Comparison of ENCODE assay signal across 21 cellular contexts in the genomic region with DNA sequence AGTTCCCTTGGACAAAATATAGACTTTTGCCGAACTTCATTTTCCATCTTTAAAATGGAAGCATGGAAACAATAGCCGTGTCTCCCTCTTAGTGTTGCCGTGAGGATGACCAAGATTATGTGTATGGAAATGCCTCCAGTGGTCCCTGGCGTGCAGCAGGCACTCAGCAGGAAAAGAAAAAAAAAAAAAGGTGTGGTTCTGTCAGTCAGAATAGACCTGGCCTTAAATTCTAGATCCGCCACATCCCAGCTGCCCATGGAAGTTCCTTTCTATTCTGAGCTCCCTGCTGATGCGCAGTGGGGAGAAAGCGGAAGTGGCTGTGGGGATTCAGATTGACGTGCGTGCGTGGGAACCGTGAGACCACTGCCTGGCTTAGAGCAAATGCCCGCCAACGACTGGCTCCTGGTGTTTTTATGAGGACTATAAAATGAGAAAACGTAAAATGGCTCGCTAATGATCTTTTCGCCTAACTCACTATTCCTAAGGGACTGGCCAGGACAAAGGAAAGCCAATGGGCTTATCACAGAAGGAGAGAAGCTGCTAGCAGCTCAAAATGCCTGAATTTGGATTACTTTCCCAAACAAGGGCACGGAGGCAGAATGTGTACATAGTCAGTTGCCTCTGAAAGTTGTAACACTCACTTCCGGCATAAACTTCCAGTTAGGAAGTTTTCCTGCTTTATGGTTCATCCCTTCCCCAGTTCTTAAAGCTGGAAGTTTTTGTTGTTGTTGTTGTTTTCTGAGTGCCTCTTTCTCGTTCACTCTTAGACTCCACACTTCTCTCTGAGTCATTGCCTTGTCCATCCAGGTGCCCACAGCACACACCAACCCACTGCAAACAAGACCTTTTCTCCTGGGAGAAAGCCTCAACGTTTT. TPM values are rescaled to one million over a fixed set of nuclear protein-coding genes. Genes with fewer than 3 reads are reported as not detected.
DNase-seq lines count a peak whose midpoint lies in the region; ATAC-seq and TF ChIP-seq lines count a peak whose summit lies in the region.
"Had no signal": no experiment of that assay in that cellular context is flagged by ENCODE, and none has a peak within 500 bp of the region (broad histone marks: within the 10 kb centered on the region; RNA-seq: fewer than 3 reads in every experiment).

No MANE protein-coding gene starts in this region.

- H3K36me3 Mint-ChIP-seq in naive thymus-derived CD4-positive, alpha-beta T cell, result no peaks in the 10 kb centered on the region
- H3K36me3 Mint-ChIP-seq in Calu3 (ENCODE audit: insufficient read depth, unreplicated experiment), result no peaks in the 10 kb centered on the region

- H3K4me2 ChIP-seq in mesendoderm (ENCODE audit: low read length), result no peak overlapping the region
- H3K4me2 ChIP-seq: A549 had no signal

- no peak overlapping the region for H2BK120ac ChIP-seq in mesendoderm (ENCODE audit: low read depth, low read length)

- no CpG with 5 or more reads among the region's 20 CpGs for WGBS in mesendoderm (ENCODE audit: extremely low coverage, insufficient coverage, low lambda C conversion rate)

- no peak overlapping the region for H2BK5ac ChIP-seq in mesendoderm (ENCODE audit: low read length)

- no peak for ATAC-seq in lower lobe of right lung
- ATAC-seq in naive thymus-derived CD4-positive, alpha-beta T cell, result no peak
- ATAC-seq: A549 had no signal

- H3K9ac ChIP-seq in mesendoderm (ENCODE audit: low read length), result no peak overlapping the region

- intact Hi-C loops in lower lobe of right lung (cut with DNase I), result no loop called here
- intact Hi-C loops in naive thymus-derived CD4-positive, alpha-beta T cell (cut with micrococcal nuclease), result no loop called here
- intact Hi-C loops in Calu3 (cut with micrococcal nuclease; ENCODE audit: unreplicated experiment), result no loop called here

- TF ChIP-seq CTCF in lower lobe of right lung (IDR thresholded peaks at IDR 0.05) (no peak), Calu3 (IDR thresholded peaks at IDR 0.05; ENCODE audit: unreplicated experiment) (no peak)

- H3K27ac Mint-ChIP-seq in naive thymus-derived CD4-positive, alpha-beta T cell, result no peak overlapping the region
- H3K27ac Mint-ChIP-seq in Calu3 (ENCODE audit: unreplicated experiment), result no peak overlapping the region
- H3K27ac Mint-ChIP-seq: CD4-positive, alpha-beta T cell had no signal

- no peak overlapping the region for H3K4ac ChIP-seq in mesendoderm (ENCODE audit: low read depth, low read length)

- H3K4me3 ChIP-seq in mesendoderm (ENCODE audit: low read length) (no peak overlapping the region), lower lobe of right lung (no peak overlapping the region)
- no peak overlapping the region for H3K4me3 ChIP-seq in naive thymus-derived CD4-positive, alpha-beta T cell (ENCODE audit: low read length)
- H3K4me3 ChIP-seq: A549, MG63, SK-N-MC had no signal

- H4K8ac ChIP-seq in mesendoderm (ENCODE audit: low read depth, low read length), result no peak overlapping the region

- H3K36me3 ChIP-seq in mesendoderm (ENCODE audit: control insufficient read depth, insufficient read depth, low read length), result no peaks in the 10 kb centered on the region
- H3K36me3 ChIP-seq in lower lobe of right lung, result no peaks in the 10 kb centered on the region
- no peaks in the 10 kb centered on the region for H3K36me3 ChIP-seq in naive thymus-derived CD4-positive, alpha-beta T cell (ENCODE audit: control insufficient read depth in 2 of 3, insufficient read depth in 3 of 3, low read length in 3 of 3)
- H3K36me3 ChIP-seq: MG63 had no signal

- no peak overlapping the region for H2BK15ac ChIP-seq in mesendoderm (replicated peaks; ENCODE audit: low read depth)

- peaks cover 0 to 23% (median 9%) of the 10 kb centered on the region in 5 donors for H3K27me3 Mint-ChIP-seq in naive thymus-derived CD4-positive, alpha-beta T cell
- no peaks in the 10 kb centered on the region for H3K27me3 Mint-ChIP-seq in Calu3 (ENCODE audit: unreplicated experiment)

- POLR2A ChIA-PET in naive thymus-derived CD4-positive, alpha-beta T cell (lab: Charles Lee), result no interaction called here

- H3K79me1 ChIP-seq in mesendoderm (ENCODE audit: low read length), result no peaks in the 10 kb centered on the region

- H3K4me3 Mint-ChIP-seq in naive thymus-derived CD4-positive, alpha-beta T cell, result no peak overlapping the region
- H3K4me3 Mint-ChIP-seq in Calu3 (ENCODE audit: low read depth, unreplicated experiment), result no peak overlapping the region
- H3K4me3 Mint-ChIP-seq: CD4-positive, alpha-beta T cell had no signal

- H3K4me1 Mint-ChIP-seq in naive thymus-derived CD4-positive, alpha-beta T cell, result no peaks in the 10 kb centered on the region
- H3K4me1 Mint-ChIP-seq in Calu3 (ENCODE audit: low read depth, unreplicated experiment), result no peaks in the 10 kb centered on the region

- no peak overlapping the region for H4K5ac ChIP-seq in mesendoderm (ENCODE audit: low read length)

- DNase-seq in NCI-H748 (lab: John Stamatoyannopoulos, UW; ENCODE audit: unreplicated experiment) (peak; percentile 33), NCI-H748 treated with DMSO at 0.1 percent for 48 hours (lab: John Stamatoyannopoulos, UW) (no peak), dermis blood vessel endothelial cell (peak; percentile 68), mesendoderm (no peak), iPS-NIHi7 (ENCODE audit: extremely low spot score) (no peak), lower lobe of right lung (no peak), Calu3 (no peak)
- DNase-seq in naive thymus-derived CD4-positive, alpha-beta T cell, result no peak
- DNase-seq: CD4-positive, alpha-beta T cell; DND-41; GF-D8; GOT3; MG63; NCI-H1417; NCI-H2029 treated with DMSO at 0.1 percent for 48 hours; NCI-H2227 treated with DMSO at 0.1 percent for 48 hours; NCI-H526; NK-92 treated with Interleukin-12 subunit alpha and Interleukin-12 subunit beta, amount 100 ng/mL, for 24 hours; OCI-M1 had no signal

- H2AK5ac ChIP-seq in mesendoderm (ENCODE audit: low read length), result no peak overlapping the region

- no peaks in the 10 kb centered on the region for H3K79me2 ChIP-seq in mesendoderm (ENCODE audit: control insufficient read depth, insufficient read depth, low read length)

- H3K23ac ChIP-seq in mesendoderm (ENCODE audit: low read length), result no peak overlapping the region

- CTCF ChIA-PET in naive thymus-derived CD4-positive, alpha-beta T cell (lab: Charles Lee), result no interaction called here
- CTCF ChIA-PET in Calu3 (lab: Charles Lee), result no interaction called here

- no TSS peak for BruUV-seq in Calu3 (replicated peaks; lab: Mats Ljungman, UMichigan)

- H3K18ac ChIP-seq in mesendoderm (ENCODE audit: low read length), result no peak overlapping the region

- peaks cover 0 to 9% (median 1%) of the 10 kb centered on the region in 11 donors for H3K9me3 Mint-ChIP-seq in naive thymus-derived CD4-positive, alpha-beta T cell
- no peaks in the 10 kb centered on the region for H3K9me3 Mint-ChIP-seq in Calu3 (ENCODE audit: low read depth, unreplicated experiment)
- H3K9me3 Mint-ChIP-seq: CD4-positive, alpha-beta T cell had no signal

- H3K27ac ChIP-seq in mesendoderm (ENCODE audit: low read depth, low read length) (no peak overlapping the region), lower lobe of right lung (no peak overlapping the region)
- H3K27ac ChIP-seq in naive thymus-derived CD4-positive, alpha-beta T cell (ENCODE audit: low read depth, low read length), result no peak overlapping the region
- H3K27ac ChIP-seq: A549, SK-N-MC had no signal

- H3K4me1 ChIP-seq in mesendoderm (ENCODE audit: control insufficient read depth, low read depth, low read length) (peaks cover 4% of the 10 kb centered on the region), lower lobe of right lung (no peaks in the 10 kb centered on the region)
- no peaks in the 10 kb centered on the region for H3K4me1 ChIP-seq in naive thymus-derived CD4-positive, alpha-beta T cell (ENCODE audit: control insufficient read depth in 2 of 2, insufficient read depth in 2 of 2, low read length in 2 of 2)
- H3K4me1 ChIP-seq: A549 had no signal

- no peaks in the 10 kb centered on the region for H3K9me3 ChIP-seq in lower lobe of right lung
- no peaks in the 10 kb centered on the region for H3K9me3 ChIP-seq in naive thymus-derived CD4-positive, alpha-beta T cell (ENCODE audit: control insufficient read depth in 2 of 3, low read length in 3 of 3)
- H3K9me3 ChIP-seq: A549, MG63 had no signal

- peak overlapping the region; percentile 27 for H3K56ac ChIP-seq in mesendoderm (ENCODE audit: low read length)

- no peaks in the 10 kb centered on the region for H3K27me3 ChIP-seq in mesendoderm (ENCODE audit: insufficient read depth, low read length, poor library complexity)
- H3K27me3 ChIP-seq in lower lobe of right lung (ENCODE audit: low read depth), result peaks cover 2% of the 10 kb centered on the region
- H3K27me3 ChIP-seq in naive thymus-derived CD4-positive, alpha-beta T cell (ENCODE audit: control insufficient read depth in 2 of 2, insufficient read depth in 2 of 2, low read length in 2 of 2), result no peaks in the 10 kb centered on the region
- H3K27me3 ChIP-seq: MG63 had no signal

RNA-seq across cellular contexts. Expression of gene PDE10A, which starts 11.4 kb away (rescaled TPM):
- total RNA-seq in dermis blood vessel endothelial cell (9.7 and 12.2 TPM in 2 replicates), lower lobe of right lung (2.7 TPM), Calu3 (2022) (22.5 and 23.7 TPM in 2 replicates)
- polyA plus RNA-seq in mesendoderm (2013, experiment 1 of 2), result 0.94 TPM
- polyA plus RNA-seq in mesendoderm (2013, experiment 2 of 2), result 0.97 TPM
- not detected for total RNA-seq in naive thymus-derived CD4-positive, alpha-beta T cell
- polyA plus RNA-seq in naive thymus-derived CD4-positive, alpha-beta T cell, result not detected
- total RNA-seq: CD4-positive, alpha-beta T cell had no signal

Comparison
In these comparisons a context has a peak if more than half of its experiments do, and no peak if none do; other contexts are left out.
1. DNase-seq: peak in NCI-H748 (single experiment) and dermis blood vessel endothelial cell (single experiment); none in NCI-H748 treated with DMSO at 0.1 percent for 48 hours (single experiment), mesendoderm (single experiment), iPS-NIHi7 (single experiment), lower lobe of right lung (single experiment), naive thymus-derived CD4-positive, alpha-beta T cell (0 of 9) and Calu3 (single experiment).